Comparison of ENCODE assay signal across 25 cellular contexts in genomic region chr3:12643724-12644123, GRCh38. TPM values are rescaled to one million over a fixed set of nuclear protein-coding genes. Genes with fewer than 3 reads are reported as not detected.
DNase-seq lines count a peak whose midpoint lies in the region; ATAC-seq and TF ChIP-seq lines count a peak whose summit lies in the region.
"Had no signal": no experiment of that assay in that cellular context is flagged by ENCODE, and none has a peak within 500 bp of the region (broad histone marks: within the 10 kb centered on the region; RNA-seq: fewer than 3 reads in every experiment).

No MANE protein-coding gene starts in this region.

- H3K36me3 ChIP-seq in left ventricle myocardium inferior = no peaks in the 10 kb centered on the region
- H3K36me3 ChIP-seq in suprapubic skin = no peaks in the 10 kb centered on the region
- H3K36me3 ChIP-seq: pancreas had no signal

- H3K27ac ChIP-seq in left ventricle myocardium inferior (replicated peaks) = peak overlapping the region; percentile 65
- H3K27ac ChIP-seq in suprapubic skin = no peak overlapping the region
- H3K27ac ChIP-seq: dorsolateral prefrontal cortex, HL-60, pancreas had no signal

- peaks cover 70% of the 10 kb centered on the region for H3K4me1 ChIP-seq in left ventricle myocardium inferior
- H3K4me1 ChIP-seq in suprapubic skin = peaks cover 38% of the 10 kb centered on the region

- no peaks in the 10 kb centered on the region for H3K27me3 ChIP-seq in left ventricle myocardium inferior (ENCODE audit: low read depth)
- H3K27me3 ChIP-seq in suprapubic skin = no peaks in the 10 kb centered on the region
- H3K27me3 ChIP-seq: dorsolateral prefrontal cortex, pancreas had no signal

- H3K4me3 Mint-ChIP-seq in central memory CD8-positive, alpha-beta T cell = no peak overlapping the region
- no peak overlapping the region for H3K4me3 Mint-ChIP-seq in osteocyte (ENCODE audit: unreplicated experiment)
- H3K4me3 Mint-ChIP-seq: activated naive CD4-positive, alpha-beta T cell treated with anti-CD3 and anti-CD28 coated beads for 36 hours; B cell; CD8-positive, alpha-beta memory T cell; GM23338; natural killer cell treated with Interleukin-12 subunit alpha and Interleukin-12 subunit beta and Interleukin-15 and Interleukin-18, amount 100 ng/mL, for 72 hours; stimulated activated effector memory CD8-positive, alpha-beta T cell treated with anti-CD3 and anti-CD28 coated beads, Interleukin-12 subunit alpha, Interleukin-12 subunit beta, amount 100 ng/mL, for 72 hours had no signal

- ATAC-seq in Right ventricle myocardium inferior (no peak), HG02938 (IDR thresholded peaks at IDR 0.05; ENCODE audit: unreplicated experiment) (no peak), GM18858 (IDR thresholded peaks at IDR 0.05; ENCODE audit: unreplicated experiment) (no peak)
- ATAC-seq in central memory CD8-positive, alpha-beta T cell (replicated peaks; ENCODE audit: extremely low read depth, poor library complexity, severe bottlenecking) = no peak
- ATAC-seq: GM23338; natural killer cell treated with Interleukin-12 subunit alpha and Interleukin-12 subunit beta and Interleukin-15 and Interleukin-18, amount 100 ng/mL, for 72 hours; stimulated activated effector memory CD8-positive, alpha-beta T cell treated with anti-CD3 and anti-CD28 coated beads, Interleukin-12 subunit alpha, Interleukin-12 subunit beta, amount 100 ng/mL, for 72 hours; T-cell had no signal

- H3K4me1 Mint-ChIP-seq in central memory CD8-positive, alpha-beta T cell = peaks cover 43% of the 10 kb centered on the region
- H3K4me1 Mint-ChIP-seq in osteocyte (ENCODE audit: unreplicated experiment) = peaks cover 39% of the 10 kb centered on the region

- H3K27ac Mint-ChIP-seq in central memory CD8-positive, alpha-beta T cell (ENCODE audit: low read depth) = peak overlapping the region; percentile 36
- H3K27ac Mint-ChIP-seq in osteocyte (ENCODE audit: unreplicated experiment) = peak overlapping the region; percentile 67
- H3K27ac Mint-ChIP-seq: T-cell had no signal

- TF ChIP-seq POLR2A in suprapubic skin (IDR thresholded peaks at IDR 0.05) = no peak

- 0% methylated on average over 1 of the region's 1 CpG for WGBS in suprapubic skin

- H3K4me3 ChIP-seq in left ventricle myocardium inferior (no peak overlapping the region), suprapubic skin (no peak overlapping the region)
- H3K4me3 ChIP-seq: dorsolateral prefrontal cortex, GM23338, pancreas had no signal

- TF ChIP-seq CTCF in left ventricle myocardium inferior (IDR thresholded peaks at IDR 0.05; ENCODE audit: borderline replicate concordance) (no peak), osteocyte (IDR thresholded peaks at IDR 0.05) (no peak), suprapubic skin (IDR thresholded peaks at IDR 0.05) (no peak)

- no peak for DNase-seq in left ventricle myocardium inferior
- no peak for DNase-seq in Right ventricle myocardium inferior (ENCODE audit: missing footprints)
- no peak for DNase-seq in central memory CD8-positive, alpha-beta T cell (ENCODE audit: low spot score in 2 of 2)
- no peak for DNase-seq in osteocyte (ENCODE audit: extremely low spot score, unreplicated experiment)
- no peak for DNase-seq in suprapubic skin (ENCODE audit: low spot score in 2 of 2)
- no peak for DNase-seq in amniotic stem cell (lab: John Stamatoyannopoulos, UW)
- DNase-seq: activated CD4-positive, alpha-beta T cell treated with anti-CD3 and anti-CD28 coated beads, Interleukin-2, amount 50 U/mL, for 4 hours; activated naive CD4-positive, alpha-beta T cell treated with anti-CD3 and anti-CD28 coated beads for 36 hours; caudate nucleus; CD8-positive, alpha-beta memory T cell; dorsolateral prefrontal cortex; NCI-H1092; NCI-H187; pancreas; stimulated activated CD4-positive, alpha-beta T cell treated with anti-CD3 and anti-CD28 coated beads, Interleukin-12 subunit alpha, Interleukin-12 subunit beta, amount 100 ng/mL, for 4 hours; stimulated activated CD4-positive, alpha-beta T cell treated with anti-CD3 and anti-CD28 coated beads, Interleukin-4, amount 100 ng/mL, for 24 hours; substantia nigra; T-cell had no signal

- H3K9me3 ChIP-seq in left ventricle myocardium inferior (replicated peaks) (peaks cover 10% of the 10 kb centered on the region), suprapubic skin (no peaks in the 10 kb centered on the region)
- H3K9me3 ChIP-seq: pancreas had no signal

- no peaks in the 10 kb centered on the region for H3K9me3 Mint-ChIP-seq in central memory CD8-positive, alpha-beta T cell
- no peaks in the 10 kb centered on the region for H3K9me3 Mint-ChIP-seq in osteocyte (ENCODE audit: unreplicated experiment)
- H3K9me3 Mint-ChIP-seq: CD8-positive, alpha-beta memory T cell; natural killer cell treated with Interleukin-12 subunit alpha and Interleukin-12 subunit beta and Interleukin-15 and Interleukin-18, amount 100 ng/mL, for 72 hours; stimulated activated effector memory CD8-positive, alpha-beta T cell treated with anti-CD3 and anti-CD28 coated beads, Interleukin-12 subunit alpha, Interleukin-12 subunit beta, amount 100 ng/mL, for 72 hours; T-cell had no signal

- H3K27me3 Mint-ChIP-seq in central memory CD8-positive, alpha-beta T cell = no peaks in the 10 kb centered on the region
- H3K27me3 Mint-ChIP-seq in osteocyte (ENCODE audit: unreplicated experiment) = no peaks in the 10 kb centered on the region
- H3K27me3 Mint-ChIP-seq: B cell; CD8-positive, alpha-beta memory T cell; natural killer cell treated with Interleukin-12 subunit alpha and Interleukin-12 subunit beta and Interleukin-15 and Interleukin-18, amount 100 ng/mL, for 72 hours; T-cell had no signal

- no peak for TF ChIP-seq EP300 in suprapubic skin (IDR thresholded peaks at IDR 0.05)

- intact Hi-C loops in left ventricle myocardium inferior (cut with micrococcal nuclease) = no loop called here
- intact Hi-C loops in Right ventricle myocardium inferior (cut with DNase I) = no loop called here

- H3K36me3 Mint-ChIP-seq in central memory CD8-positive, alpha-beta T cell (ENCODE audit: insufficient read depth) = peaks cover 1% of the 10 kb centered on the region
- no peaks in the 10 kb centered on the region for H3K36me3 Mint-ChIP-seq in osteocyte (ENCODE audit: unreplicated experiment)
- H3K36me3 Mint-ChIP-seq: natural killer cell treated with Interleukin-12 subunit alpha and Interleukin-12 subunit beta and Interleukin-15 and Interleukin-18, amount 100 ng/mL, for 72 hours had no signal

RNA-seq across cellular contexts. Expression of gene RAF1, which starts 20.2 kb away (rescaled TPM):
- 137 TPM for total RNA-seq in left ventricle myocardium inferior
- 144 TPM for total RNA-seq in Right ventricle myocardium inferior
- total RNA-seq in osteocyte = 87.3 and 90.3 TPM in 2 replicates
- 100 to 1,000 TPM in 3 of 4 donors, 10 to 100 TPM in 1; 96.3 to 155 (median 123) TPM for total RNA-seq in suprapubic skin
